Comparison of ENCODE assay signal across 8 cellular contexts in genomic region chr18:8478166-8478967, GRCh38.
DNase-seq lines count a peak whose midpoint lies in the region; ATAC-seq, FAIRE-seq and TF ChIP-seq lines count a peak whose summit lies in the region.

No MANE protein-coding gene starts in this region.

- H3K9me3 Mint-ChIP-seq in T-cell = no peaks in the 10 kb centered on the region
- H3K9me3 Mint-ChIP-seq in immature natural killer cell = no peaks in the 10 kb centered on the region

- FAIRE-seq in GM12878 (lab: Jason Lieb, UNC) = peak; percentile 87

- POLR2A ChIA-PET in T-cell (lab: Charles Lee) (no interaction called here), GM12878 (lab: Charles Lee) (no interaction called here)

- no TSS peak for BruUV-seq in GM12878 (replicated peaks; lab: Mats Ljungman, UMichigan)

- no peaks in the 10 kb centered on the region for H3K4me1 ChIP-seq in GM12878 (ENCODE audit: control insufficient read depth, insufficient read depth, low read length)

- peak; percentile 82 to 97 (median 94) for TF ChIP-seq CTCF in GM12878 (IDR thresholded peaks at IDR 0.05 in 2 of 3, conservative IDR thresholded peaks at IDR 0.05 in 1 of 3; ENCODE audit: control insufficient read depth in 2 of 3, extremely low read depth in 1 of 3, insufficient read depth in 1 of 3, low read depth in 3 of 3, low read length in 3 of 3)

- H3K4me1 Mint-ChIP-seq in T-cell (peaks cover 0 to 5% (median 0%) of the 10 kb centered on the region in 3 donors), immature natural killer cell (peaks cover 0 to under 1% of the 10 kb centered on the region in 2 donors)

- no peak for TF ChIP-seq POLR2A in GM12878 (IDR thresholded peaks at IDR 0.05; ENCODE audit: low read depth, low read length)

- RAD21 ChIA-PET in GM12878 (lab: Charles Lee; ENCODE audit: unreplicated experiment) = interaction anchor here (0.7 to 1.7 kb wide), 5 partner anchors 29 to 1256 kb away, joined by 3 to 4 read pairs (median 3); no protein-coding TSS in a partner anchor

- SMC1A ChIA-PET in GM12878 (lab: Charles Lee; ENCODE audit: uncharacterized antibody, unreplicated experiment) = interaction anchor here (1.2 to 1.3 kb wide), 3 partner anchors 127 to 510 kb away, joined by 3 to 6 read pairs (median 5); no protein-coding TSS in a partner anchor

- H3K79me2 ChIP-seq in GM12878 (ENCODE audit: control insufficient read depth, insufficient read depth, low read length) = no peaks in the 10 kb centered on the region

- H3K9ac ChIP-seq in GM12878 (ENCODE audit: control insufficient read depth, insufficient read depth, low read length) = no peak overlapping the region

- in situ Hi-C loops in Caki2 (cut with HindIII; ENCODE audit: low pct_unique_long_range_greater_than_20kb, low sequenced_read_pairs) (no loop called here), GM12878 (cut with MboI) (loop anchor here (25.0 kb wide), 1 partner anchor 509 kb away; no protein-coding TSS in a partner anchor)

- intact Hi-C loops in GM12878 (cut with micrococcal nuclease; ENCODE audit: unreplicated experiment) = loop anchor here (1.0 to 2.0 kb wide), 2 partner anchors 129 to 510 kb away; no protein-coding TSS in a partner anchor

- H2AFZ ChIP-seq in GM12878 (ENCODE audit: control insufficient read depth, low read depth, low read length) = no peak overlapping the region

- no peak overlapping the region for H3K27ac ChIP-seq in GM12878 (ENCODE audit: control insufficient read depth, insufficient read depth)

- H3K4me3 Mint-ChIP-seq in T-cell (no peak overlapping the region), immature natural killer cell (no peak overlapping the region)

- DNase-seq in Caki2 (ENCODE audit: low read depth) (peak; percentile 30), T-cell (peak in 30 of 34 experiments; percentile 2 to 51 (median 24)), GM12878 (ENCODE audit: low read depth, low spot score) (no peak), immature natural killer cell (peak in 2 of 3 donors; percentile 11 to 17), GOT3 (lab: John Stamatoyannopoulos, UW) (no peak)
- peak; percentile 47 for DNase-seq in Jurkat, Clone E6-1 (ENCODE audit: low read depth, low spot score)
- DNase-seq in stimulated activated CD4-positive, alpha-beta T cell treated with anti-CD3 and anti-CD28 coated beads, Interleukin-4, amount 100 ng/mL, for 1 hour = peak; percentile 60

- peak; percentile 75 for TF ChIP-seq RAD21 in GM12878 (IDR thresholded peaks at IDR 0.05; ENCODE audit: insufficient read depth, low read depth, low read length)

- CTCF ChIA-PET in T-cell (lab: Charles Lee) (no interaction called here), GM12878 (lab: Yijun Ruan, JAX) (interaction anchor here (0.5 to 2.9 kb wide), 18 partner anchors 9 to 1253 kb away, joined by 3 to 13 read pairs (median 3); partner anchors contain the start of gene RAB12)

- no peaks in the 10 kb centered on the region for H3K9me3 ChIP-seq in GM12878 (replicated peaks; ENCODE audit: control insufficient read depth, insufficient read depth, low read length)

- ATAC-seq in GM19467 (IDR thresholded peaks at IDR 0.05; ENCODE audit: unreplicated experiment) (peak; percentile 83), T-cell (replicated peaks in 1 of 4) (peak in 2 of 4 experiments; percentile 41 to 47), GM12878 (peak; percentile 98)

- H4K20me1 ChIP-seq in GM12878 (ENCODE audit: control insufficient read depth, insufficient read depth) = no peaks in the 10 kb centered on the region

- no peaks in the 10 kb centered on the region; a peak in 2 of 4 replicates for H3K27me3 ChIP-seq in GM12878 (replicated peaks in 1 of 2; ENCODE audit: control insufficient read depth in 2 of 2, insufficient read depth in 2 of 2, low read length in 1 of 2)

- 23% methylated on average over 14 of the region's 14 CpGs for WGBS in GM12878 (ENCODE audit: insufficient coverage, insufficient replicate concordance, low lambda C conversion rate, missing lambda C conversion rate)

- no peak overlapping the region for H3K4me3 ChIP-seq in Jurkat, Clone E6-1 (ENCODE audit: low read length)
- H3K4me3 ChIP-seq in GM12878 = no peak overlapping the region

- no peaks in the 10 kb centered on the region for H3K36me3 Mint-ChIP-seq in T-cell
- no peaks in the 10 kb centered on the region for H3K36me3 Mint-ChIP-seq in immature natural killer cell

- H3K36me3 ChIP-seq in GM12878 (ENCODE audit: control insufficient read depth in 2 of 2, insufficient read depth in 2 of 2, low read length in 1 of 2) = no peaks in the 10 kb centered on the region

- no peak for TF ChIP-seq EP300 in GM12878 (IDR thresholded peaks at IDR 0.05; ENCODE audit: borderline replicate concordance in 1 of 2, control insufficient read depth in 1 of 2, low read depth in 2 of 2, low read length in 2 of 2)

- peak overlapping the region in 1 of 2 donors; percentile 12 for H3K27ac Mint-ChIP-seq in T-cell
- no peak overlapping the region for H3K27ac Mint-ChIP-seq in immature natural killer cell

- H3K27me3 Mint-ChIP-seq in T-cell (peaks cover 16 to 27% of the 10 kb centered on the region in 2 donors), immature natural killer cell (ENCODE audit: low read depth in 3 of 3) (peaks cover 1 to 6% (median 3%) of the 10 kb centered on the region in 3 donors)

- no peak overlapping the region for H3K4me2 ChIP-seq in GM12878 (ENCODE audit: control insufficient read depth, insufficient read depth)

TF ChIP-seq in GM12878, 131 proteins besides CTCF, POLR2A, EP300 and RAD21:
- peak; percentile 76 for TF ChIP-seq SMC3 (IDR thresholded peaks at IDR 0.05; ENCODE audit: borderline replicate concordance, low read length)
- no peak for TF ChIP-seq ZBTB33 (IDR thresholded peaks at IDR 0.05)
- TF ChIP-seq RBBP5 (conservative IDR thresholded peaks at IDR 0.05) = no peak
- TF ChIP-seq GATAD2B (conservative IDR thresholded peaks at IDR 0.05; ENCODE audit: low read depth) = no peak

Comparison
In these comparisons a context has a peak if more than half of its experiments do, and no peak if none do; other contexts are left out.
1. DNase-seq: peak in Caki2 (single experiment), Jurkat, Clone E6-1 (single experiment), T-cell (30 of 34), immature natural killer cell (2 of 3) and stimulated activated CD4-positive, alpha-beta T cell treated with anti-CD3 and anti-CD28 coated beads, Interleukin-4, amount 100 ng/mL, for 1 hour (single experiment); none in GM12878 (single experiment) and GOT3 (single experiment).